ENCODE assay signal across 8 cellular contexts in the genomic region with DNA sequence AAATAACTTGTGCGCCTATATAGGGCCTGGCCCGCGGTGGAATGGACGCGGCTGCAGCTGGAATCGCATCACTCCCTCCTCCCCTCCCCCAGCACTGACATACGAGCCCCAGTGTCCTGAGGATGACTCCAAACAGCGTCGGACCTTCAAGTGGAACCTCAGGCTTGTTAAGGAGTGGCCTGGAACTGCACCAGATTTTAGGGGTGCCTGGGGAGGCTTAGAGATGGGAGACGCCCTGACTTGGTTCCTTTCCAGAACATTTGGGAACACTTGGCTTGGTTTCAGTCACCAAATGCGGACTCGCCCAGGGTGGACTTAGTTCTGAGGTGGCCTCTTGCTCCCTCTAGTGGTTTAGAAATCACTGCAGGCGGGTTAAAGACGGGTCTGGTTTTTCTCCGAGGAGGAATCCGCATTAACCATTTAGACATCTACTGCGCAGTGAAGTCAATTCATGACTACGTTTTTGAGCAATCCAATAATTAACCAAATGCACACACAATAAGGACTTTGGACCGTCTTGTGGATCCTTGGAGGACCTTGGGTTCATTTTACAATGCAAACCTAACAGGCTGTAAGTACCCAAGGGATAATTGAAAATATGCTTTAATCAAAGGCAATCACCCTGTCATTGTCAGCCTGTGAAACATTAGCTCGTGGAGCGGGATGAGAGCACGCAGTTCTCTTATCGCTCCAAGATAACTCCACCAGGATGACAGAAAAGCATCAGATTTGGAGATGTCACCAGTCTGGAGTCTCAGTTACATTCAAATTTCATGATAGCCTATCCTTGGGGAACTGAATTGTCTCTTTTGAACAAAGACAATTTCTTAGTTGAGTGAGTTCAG. TPM values are rescaled to one million over a fixed set of nuclear protein-coding genes. Genes with fewer than 3 reads are reported as not detected.
DNase-seq lines count a peak whose midpoint lies in the region; ATAC-seq and TF ChIP-seq lines count a peak whose summit lies in the region.

No MANE protein-coding gene starts in this region.

- ATAC-seq in HG03342 (IDR thresholded peaks at IDR 0.05; ENCODE audit: unreplicated experiment) (peak; percentile 66), left lung (peak; percentile 97)

- H3K36me3 ChIP-seq in duodenal mucosa (ENCODE audit: control insufficient read depth in 1 of 2, insufficient read depth in 2 of 2, low read length in 2 of 2) (no peaks in the 10 kb centered on the region), left lung (no peaks in the 10 kb centered on the region)

- peak overlapping the region; percentile 7 for H3K27ac ChIP-seq in duodenal mucosa (ENCODE audit: low read depth, low read length)
- H3K27ac ChIP-seq in left lung, result no peak overlapping the region

- DNase-seq in activated CD4-positive, alpha-beta T cell treated with anti-CD3 and anti-CD28 coated beads for 24 hours (ENCODE audit: low read depth in 2 of 2), result peak; percentile 30 to 41
- no peak for DNase-seq in activated CD4-positive, alpha-beta T cell treated with anti-CD3 and anti-CD28 coated beads for 1 hour
- DNase-seq in NCI-H345 treated with DMSO at 0.1 percent for 48 hours (lab: John Stamatoyannopoulos, UW; ENCODE audit: unreplicated experiment) (peak; percentile 65), left lung (peak in 1 of 2 donors; percentile 56)
- DNase-seq in activated CD4-positive, alpha-beta T cell treated with anti-CD3 and anti-CD28 coated beads for 4 hours, result peak; percentile 36 to 58
- DNase-seq in stimulated activated CD4-positive, alpha-beta T cell treated with anti-CD3 and anti-CD28 coated beads, Interleukin-4, amount 100 ng/mL, for 48 hours (ENCODE audit: low read depth in 2 of 2), result peak; percentile 16 to 44

- H3K9ac ChIP-seq in duodenal mucosa (ENCODE audit: low read depth in 1 of 2, low read length in 2 of 2), result peak overlapping the region in 1 of 2 donors; percentile 32

- TF ChIP-seq CTCF in left lung (IDR thresholded peaks at IDR 0.05), result peak; percentile 79 to 81

- H3K9me3 ChIP-seq in duodenal mucosa (ENCODE audit: control insufficient read depth in 1 of 2, low read length in 2 of 2) (no peaks in the 10 kb centered on the region), left lung (no peaks in the 10 kb centered on the region)

- intact Hi-C loops in left lung (cut with DNase I), result loop anchor here in 1 of 2 donors (5.0 kb wide), 1 partner anchor 291 kb away; no protein-coding TSS in a partner anchor

- H3K4me3 ChIP-seq in duodenal mucosa (ENCODE audit: low read depth in 1 of 2, low read length in 2 of 2) (peak overlapping the region; percentile 69 to 70), left lung (no peak overlapping the region)

- H3K4me1 ChIP-seq in duodenal mucosa (ENCODE audit: control insufficient read depth in 1 of 2, insufficient read depth in 2 of 2, low read length in 2 of 2) (peaks cover 9 to 13% of the 10 kb centered on the region in 2 donors), left lung (peaks cover 5 to 8% of the 10 kb centered on the region in 2 donors)

- peaks cover 0 to 8% of the 10 kb centered on the region in 2 donors for H3K27me3 ChIP-seq in duodenal mucosa (ENCODE audit: control insufficient read depth in 1 of 2, insufficient read depth in 2 of 2, low read length in 2 of 2)
- H3K27me3 ChIP-seq in left lung, result peaks cover 6 to 47% of the 10 kb centered on the region in 2 donors

RNA-seq across cellular contexts. Expression of gene PDGFRA, which starts 11.2 kb away (rescaled TPM):
- total RNA-seq in left lung, result 100 to 1,000 TPM in 1 of 2 donors, 10 to 100 TPM in 1; 50.3 to 104 TPM

Comparison
In these comparisons a context has a peak if more than half of its experiments do, and no peak if none do; other contexts are left out.
1. H3K4me3 ChIP-seq: peak in duodenal mucosa (2 of 2); none in left lung (0 of 2).